Comparison of ENCODE assay signal across 21 cellular contexts in the genomic region with DNA sequence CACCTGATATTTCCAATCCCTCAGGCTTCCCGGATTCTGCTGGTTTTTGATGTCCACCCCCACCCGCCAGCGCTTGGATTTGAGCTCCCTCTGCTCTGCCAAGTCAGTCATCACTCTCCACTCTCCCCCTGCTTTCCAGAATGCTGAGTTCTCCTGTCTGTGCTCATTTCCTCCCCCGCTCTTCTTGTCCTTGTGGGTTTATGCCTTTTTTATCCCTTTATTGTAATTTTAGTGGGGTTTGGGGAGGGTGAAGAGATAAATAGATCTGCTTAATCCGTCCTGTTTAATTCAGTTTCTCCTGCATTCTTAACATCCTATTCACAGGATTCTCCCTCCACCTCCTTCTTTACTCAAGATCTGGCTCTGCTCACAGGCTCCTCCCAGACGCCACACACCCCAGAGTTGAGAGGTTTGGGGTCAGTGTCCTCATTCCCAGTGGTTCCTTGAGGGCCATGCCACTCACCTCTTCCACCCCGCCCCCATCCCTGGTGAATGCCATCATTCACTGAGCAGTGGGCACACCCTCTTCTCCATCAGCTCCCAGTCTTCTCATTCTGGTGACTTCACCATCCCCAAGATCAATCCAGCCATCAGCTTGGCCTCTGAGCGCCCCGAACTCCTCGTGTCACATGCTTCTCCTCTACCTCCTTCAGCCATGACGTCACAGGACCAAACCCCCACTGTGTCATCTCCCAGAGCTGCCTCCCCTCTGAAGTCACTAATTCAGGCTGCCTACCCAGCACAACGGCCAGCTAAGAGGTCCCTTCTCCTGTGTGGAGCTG. TPM values are rescaled to one million over a fixed set of nuclear protein-coding genes. Genes with fewer than 3 reads are reported as not detected.
DNase-seq lines count a peak whose midpoint lies in the region; ATAC-seq and TF ChIP-seq lines count a peak whose summit lies in the region.
"Had no signal": no experiment of that assay in that cellular context is flagged by ENCODE, and none has a peak within 500 bp of the region (broad histone marks: within the 10 kb centered on the region; RNA-seq: fewer than 3 reads in every experiment).

No MANE protein-coding gene starts in this region.

- H3K36me3 ChIP-seq in esophagus muscularis mucosa = no peaks in the 10 kb centered on the region
- H3K36me3 ChIP-seq: MG63, spleen had no signal

- TF ChIP-seq POLR2A in esophagus muscularis mucosa (IDR thresholded peaks at IDR 0.05; ENCODE audit: low read depth) = no peak

- ATAC-seq in GM19351 (IDR thresholded peaks at IDR 0.05; ENCODE audit: unreplicated experiment) = no peak
- ATAC-seq in GM21723 (IDR thresholded peaks at IDR 0.05; ENCODE audit: unreplicated experiment) = no peak

- H3K27ac Mint-ChIP-seq in activated naive CD4-positive, alpha-beta T cell treated with anti-CD3 and anti-CD28 coated beads, Interleukin-2, amount 50 U/mL, for 24 hours = peak overlapping the region; percentile 4
- H3K27ac Mint-ChIP-seq in nephron = peak overlapping the region in 2 of 3 experiments; percentile 2 to 17
- no peak overlapping the region for H3K27ac Mint-ChIP-seq in chondrocyte (ENCODE audit: unreplicated experiment)
- H3K27ac Mint-ChIP-seq: activated CD4-positive, alpha-beta T cell treated with anti-CD3 and anti-CD28 coated beads, Interleukin-2, amount 10 ng/mL, durations not matched to agents 24 days and 14 days had no signal

- H3K4me3 Mint-ChIP-seq in activated naive CD4-positive, alpha-beta T cell treated with anti-CD3 and anti-CD28 coated beads, Interleukin-2, amount 50 U/mL, for 24 hours = no peak overlapping the region
- H3K4me3 Mint-ChIP-seq in nephron = no peak overlapping the region
- no peak overlapping the region for H3K4me3 Mint-ChIP-seq in chondrocyte (ENCODE audit: unreplicated experiment)
- H3K4me3 Mint-ChIP-seq: activated CD4-positive, alpha-beta T cell treated with anti-CD3 and anti-CD28 coated beads, Interleukin-2, amount 10 ng/mL, durations not matched to agents 24 days and 14 days had no signal

- 59% methylated on average over 12 of the region's 12 CpGs for WGBS in esophagus muscularis mucosa

- TF ChIP-seq EP300 in esophagus muscularis mucosa (IDR thresholded peaks at IDR 0.05) = no peak

- H3K4me1 ChIP-seq in esophagus muscularis mucosa = peaks cover 7 to 13% (median 11%) of the 10 kb centered on the region in 4 donors

- H3K9me3 Mint-ChIP-seq in activated naive CD4-positive, alpha-beta T cell treated with anti-CD3 and anti-CD28 coated beads, Interleukin-2, amount 50 U/mL, for 24 hours = no peaks in the 10 kb centered on the region
- H3K9me3 Mint-ChIP-seq in nephron (peaks cover 3% of the 10 kb centered on the region), chondrocyte (ENCODE audit: low read depth) (no peaks in the 10 kb centered on the region)
- H3K9me3 Mint-ChIP-seq: activated CD4-positive, alpha-beta T cell treated with anti-CD3 and anti-CD28 coated beads, Interleukin-2, amount 10 ng/mL, durations not matched to agents 24 days and 14 days had no signal

- intact Hi-C loops in esophagus muscularis mucosa (cut with DNase I) = loop anchor here (5.0 kb wide), 1 partner anchor 125 kb away; no protein-coding TSS in a partner anchor

- no peak overlapping the region for H3K4me3 ChIP-seq in esophagus muscularis mucosa
- H3K4me3 ChIP-seq: MG63, spleen had no signal

- H3K27ac ChIP-seq in esophagus muscularis mucosa (replicated peaks in 1 of 4) = no peak overlapping the region
- H3K27ac ChIP-seq: spleen had no signal

- no peaks in the 10 kb centered on the region for H3K36me3 Mint-ChIP-seq in activated naive CD4-positive, alpha-beta T cell treated with anti-CD3 and anti-CD28 coated beads, Interleukin-2, amount 50 U/mL, for 24 hours
- H3K36me3 Mint-ChIP-seq in nephron (ENCODE audit: low read depth) = no peaks in the 10 kb centered on the region
- H3K36me3 Mint-ChIP-seq in chondrocyte (ENCODE audit: low read depth) = no peaks in the 10 kb centered on the region

- no peak for TF ChIP-seq CTCF in esophagus muscularis mucosa (IDR thresholded peaks at IDR 0.05)
- TF ChIP-seq CTCF in nephron (IDR thresholded peaks at IDR 0.05; ENCODE audit: unreplicated experiment in 3 of 3) = no peak
- no peak for TF ChIP-seq CTCF in chondrocyte (IDR thresholded peaks at IDR 0.05)

- no peaks in the 10 kb centered on the region for H3K9me3 ChIP-seq in esophagus muscularis mucosa
- H3K9me3 ChIP-seq: MG63, spleen had no signal

- DNase-seq in activated naive CD4-positive, alpha-beta T cell (lab: John Stamatoyannopoulos, UW) = no peak
- DNase-seq in esophagus muscularis mucosa (ENCODE audit: extremely low spot score) (peak; percentile 55), chondrocyte (ENCODE audit: low spot score) (no peak), OCI-M1 (lab: John Stamatoyannopoulos, UW) (no peak)
- DNase-seq: activated CD4-positive, alpha-beta T cell treated with anti-CD3 and anti-CD28 coated beads, Interleukin-2, amount 10 ng/mL, durations not matched to agents 24 days and 14 days; activated effector memory CD4-positive, alpha-beta T cell treated with Interleukin-2 at 50 U/mL for 16 hours; erythroblast; left cardiac atrium; MG63; NCI-H1694; NCI-H774; SHP77; spleen; stimulated activated CD4-positive, alpha-beta T cell treated with anti-CD3 and anti-CD28 coated beads, Interleukin-4, amount 100 ng/mL, for 24 hours had no signal

- H3K27me3 ChIP-seq in esophagus muscularis mucosa = peaks cover 0 to 13% (median 0%) of the 10 kb centered on the region in 4 donors
- H3K27me3 ChIP-seq: MG63 had no signal

- peaks cover 21% of the 10 kb centered on the region for H3K4me1 Mint-ChIP-seq in activated naive CD4-positive, alpha-beta T cell treated with anti-CD3 and anti-CD28 coated beads, Interleukin-2, amount 50 U/mL, for 24 hours
- peaks cover 15% of the 10 kb centered on the region for H3K4me1 Mint-ChIP-seq in nephron
- H3K4me1 Mint-ChIP-seq in chondrocyte (ENCODE audit: low read depth) = no peaks in the 10 kb centered on the region

- no peaks in the 10 kb centered on the region for H3K27me3 Mint-ChIP-seq in activated naive CD4-positive, alpha-beta T cell treated with anti-CD3 and anti-CD28 coated beads, Interleukin-2, amount 50 U/mL, for 24 hours
- H3K27me3 Mint-ChIP-seq in nephron (ENCODE audit: low read depth) (peaks cover 23% of the 10 kb centered on the region), chondrocyte (ENCODE audit: low read depth) (peaks cover 5% of the 10 kb centered on the region)

RNA-seq across cellular contexts. Expression of gene GUCY2D, which starts 15.1 kb away (rescaled TPM):
- total RNA-seq in esophagus muscularis mucosa (1 to 10 TPM in 1 of 4 donors, not detected in 3; 1.1 TPM), chondrocyte (not detected in 3 replicates)
- total RNA-seq: A172; activated CD4-positive, alpha-beta T cell treated with anti-CD3 and anti-CD28 coated beads, Interleukin-2, amount 10 ng/mL, durations not matched to agents 24 days and 14 days; cardiac septum; pulmonary artery endothelial cell had no signal

RNA-seq across cellular contexts. Expression of gene ALOX15B, which starts 51.6 kb away (rescaled TPM):
- 1 to 10 TPM; 1.3 to 3.7 (median 2.0) TPM for total RNA-seq in esophagus muscularis mucosa
- not detected in 3 replicates for total RNA-seq in chondrocyte
- total RNA-seq: A172; activated CD4-positive, alpha-beta T cell treated with anti-CD3 and anti-CD28 coated beads, Interleukin-2, amount 10 ng/mL, durations not matched to agents 24 days and 14 days; cardiac septum; pulmonary artery endothelial cell had no signal

RNA-seq across cellular contexts. Expression of gene CNTROB, which starts 55.3 kb away (rescaled TPM):
- total RNA-seq in esophagus muscularis mucosa = 10 to 100 TPM; 14.4 to 20.0 (median 16.9) TPM
- 28.7 to 29.2 TPM (median 29.2 TPM) in 3 replicates for total RNA-seq in chondrocyte

RNA-seq across cellular contexts. Expression of gene TRAPPC1, which starts 55.6 kb away (rescaled TPM):
- 10 to 100 TPM; 36.3 to 68.8 (median 43.1) TPM for total RNA-seq in esophagus muscularis mucosa
- 113 to 135 TPM (median 121 TPM) in 3 replicates for total RNA-seq in chondrocyte

RNA-seq across cellular contexts. Expression of gene KCNAB3, which starts 57.6 kb away (rescaled TPM):
- 1 to 10 TPM in 1 of 4 donors, under 1 TPM in 3; 0.23 to 1.2 (median 0.41) TPM for total RNA-seq in esophagus muscularis mucosa
- 1.9 to 3.2 TPM (median 2.3 TPM) in 3 replicates for total RNA-seq in chondrocyte
